Comparison of ENCODE assay signal across 15 cellular contexts in genomic region chr16:19948186-19949104, GRCh38.
"Had no signal": no experiment of that assay in that cellular context is flagged by ENCODE, and none has a peak within 500 bp of the region (broad histone marks: within the 10 kb centered on the region; RNA-seq: fewer than 3 reads in every experiment).

No MANE protein-coding gene starts in this region.

- H3K27me3 ChIP-seq: esophagus muscularis mucosa, neural progenitor cell, ovary had no signal

- H3K9me3 Mint-ChIP-seq: activated CD8-positive, alpha-beta T cell treated with anti-CD3 and anti-CD28 coated beads for 36 hours; activated naive CD8-positive, alpha-beta T cell treated with anti-CD3 and anti-CD28 coated beads for 36 hours; activated T-cell treated with anti-CD3 and anti-CD28 coated beads, Interleukin-2, amount 50 U/mL, for 72 hours; mesothelial cell of epicardium; neural progenitor cell had no signal

- H3K4me3 ChIP-seq: dorsolateral prefrontal cortex, esophagus muscularis mucosa, neural progenitor cell, ovary had no signal

- H3K27ac Mint-ChIP-seq: activated CD8-positive, alpha-beta T cell treated with anti-CD3 and anti-CD28 coated beads for 36 hours; activated naive CD8-positive, alpha-beta T cell treated with anti-CD3 and anti-CD28 coated beads for 36 hours; activated T-cell treated with anti-CD3 and anti-CD28 coated beads, Interleukin-2, amount 50 U/mL, for 72 hours; mesothelial cell of epicardium; neural progenitor cell had no signal

- H3K9me3 ChIP-seq: esophagus muscularis mucosa, ovary had no signal

- H3K4me2 ChIP-seq: neural progenitor cell had no signal

- H3K4me1 ChIP-seq: esophagus muscularis mucosa, neural progenitor cell had no signal

- ATAC-seq: activated CD8-positive, alpha-beta T cell treated with anti-CD3 and anti-CD28 coated beads for 36 hours; activated T-cell treated with anti-CD3 and anti-CD28 coated beads, Interleukin-2, amount 50 U/mL, for 72 hours; stimulated activated naive CD8-positive, alpha-beta T cell treated with anti-CD3 and anti-CD28 coated beads, Interleukin-15, Interleukin-2, amounts not matched to agents 100 U/mL and 50 U/mL, for 24 hours had no signal

- H3K4me1 Mint-ChIP-seq: activated naive CD8-positive, alpha-beta T cell treated with anti-CD3 and anti-CD28 coated beads for 36 hours; mesothelial cell of epicardium; neural progenitor cell had no signal

- H3K4me3 Mint-ChIP-seq: activated CD8-positive, alpha-beta T cell treated with anti-CD3 and anti-CD28 coated beads for 36 hours; activated naive CD8-positive, alpha-beta T cell treated with anti-CD3 and anti-CD28 coated beads for 36 hours; activated T-cell treated with anti-CD3 and anti-CD28 coated beads, Interleukin-2, amount 50 U/mL, for 72 hours; mesothelial cell of epicardium; neural progenitor cell had no signal

- H3K36me3 ChIP-seq: esophagus muscularis mucosa, neural progenitor cell, ovary had no signal

- H3K27ac ChIP-seq: dorsolateral prefrontal cortex, esophagus muscularis mucosa, neural progenitor cell, ovary had no signal

- DNase-seq: activated CD4-positive, alpha-beta T cell treated with anti-CD3 and anti-CD28 coated beads for 4 hours; activated CD8-positive, alpha-beta memory T cell treated with anti-CD3 and anti-CD28 coated beads, Interleukin-2, amount 50 U/mL, for 4 hours; activated CD8-positive, alpha-beta T cell treated with anti-CD3 and anti-CD28 coated beads for 36 hours; activated gamma-delta T cell treated with Interleukin-2 at 50 U/mL for 16 hours; activated naive CD8-positive, alpha-beta T cell treated with anti-CD3 and anti-CD28 coated beads for 36 hours; activated T-cell treated with anti-CD3 and anti-CD28 coated beads, Interleukin-2, amount 50 U/mL, for 72 hours; dorsolateral prefrontal cortex; hypothalamus; ovary; stimulated activated CD4-positive, alpha-beta T cell treated with anti-CD3 and anti-CD28 coated beads, Interleukin-2, amount 100 ng/mL, for 48 hours; stimulated activated naive CD8-positive, alpha-beta T cell treated with anti-CD3 and anti-CD28 coated beads, Interleukin-15, Interleukin-2, amounts not matched to agents 100 U/mL and 50 U/mL, for 24 hours; T-helper 9 cell had no signal

- H3K36me3 Mint-ChIP-seq: activated naive CD8-positive, alpha-beta T cell treated with anti-CD3 and anti-CD28 coated beads for 36 hours; mesothelial cell of epicardium; neural progenitor cell had no signal

- H3K9ac ChIP-seq: neural progenitor cell had no signal

- H2AFZ ChIP-seq: neural progenitor cell had no signal
